In genomic region chr12:48551636-48552035, GRCh38 we compare ENCODE assay signal across 4 cellular contexts. TPM values are rescaled to one million over a fixed set of nuclear protein-coding genes. Genes with fewer than 3 reads are reported as not detected.
"Had no signal": no experiment of that assay in that cellular context is flagged by ENCODE, and none has a peak within 500 bp of the region (broad histone marks: within the 10 kb centered on the region; RNA-seq: fewer than 3 reads in every experiment).

No MANE protein-coding gene starts in this region.

RNA-seq across cellular contexts. Expression of gene LALBA, which starts 18.2 kb away (rescaled TPM):
- total RNA-seq: LHCN-M2, M059J, MCF 10A, NCI-H460 had no signal

RNA-seq across cellular contexts. Expression of gene OR8S1, which starts 26.2 kb away (rescaled TPM):
- total RNA-seq: LHCN-M2, M059J, MCF 10A, NCI-H460 had no signal
